Comparison of ENCODE assay signal across 30 cellular contexts in the genomic region with DNA sequence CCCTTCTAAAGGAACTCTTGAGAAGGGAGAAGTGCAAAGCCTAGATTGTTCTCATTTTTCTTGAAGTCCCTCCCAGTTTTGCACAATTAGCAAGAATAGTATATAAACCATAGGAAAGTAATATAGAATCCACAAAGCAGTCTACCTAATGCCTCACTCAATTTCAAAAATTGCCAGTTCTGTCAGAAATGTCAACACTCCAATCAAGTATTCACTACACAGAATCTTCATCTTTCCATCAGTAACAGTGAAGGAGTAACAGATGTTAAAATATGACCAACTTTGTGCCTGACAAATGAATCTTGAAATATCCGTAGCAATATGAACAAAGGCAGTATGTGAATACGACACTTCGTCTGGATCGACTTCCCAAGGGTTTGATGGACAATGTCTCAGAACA.
"Had no signal": no experiment of that assay in that cellular context is flagged by ENCODE, and none has a peak within 500 bp of the region (broad histone marks: within the 10 kb centered on the region; RNA-seq: fewer than 3 reads in every experiment).

No MANE protein-coding gene starts in this region.

- H3K27ac Mint-ChIP-seq: naive B cell; natural killer cell treated with Interleukin-12 subunit alpha and Interleukin-12 subunit beta and Interleukin-15 and Interleukin-18, amount 100 ng/mL, for 72 hours; stimulated activated effector memory CD8-positive, alpha-beta T cell treated with anti-CD3 and anti-CD28 coated beads, Interleukin-12 subunit alpha, Interleukin-12 subunit beta, amount 100 ng/mL, for 72 hours; stimulated activated naive CD8-positive, alpha-beta T cell treated with anti-CD3 and anti-CD28 coated beads, Interleukin-15, Interleukin-2, amounts not matched to agents 100 ng/mL and 50 ng/mL, for 24 hours had no signal

- H3K9me3 Mint-ChIP-seq: immature natural killer cell; natural killer cell treated with Interleukin-12 subunit alpha and Interleukin-12 subunit beta and Interleukin-15 and Interleukin-18, amount 100 ng/mL, for 72 hours had no signal

- H2AFZ ChIP-seq: hepatocyte had no signal

- H3K27ac ChIP-seq: heart right ventricle, hepatocyte, left lung, lower lobe of right lung, pancreas, prostate gland, skin epidermis, suprapubic skin, thoracic aorta, tibial artery, upper lobe of right lung had no signal

- H3K4me2 ChIP-seq: hepatocyte had no signal

- H3K4me3 Mint-ChIP-seq: immature natural killer cell; naive B cell; natural killer cell treated with Interleukin-12 subunit alpha and Interleukin-12 subunit beta and Interleukin-15 and Interleukin-18, amount 100 ng/mL, for 72 hours; neural crest cell; stimulated activated effector memory CD8-positive, alpha-beta T cell treated with anti-CD3 and anti-CD28 coated beads, Interleukin-12 subunit alpha, Interleukin-12 subunit beta, amount 100 ng/mL, for 72 hours; stimulated activated naive CD8-positive, alpha-beta T cell treated with anti-CD3 and anti-CD28 coated beads, Interleukin-15, Interleukin-2, amounts not matched to agents 100 ng/mL and 50 ng/mL, for 24 hours had no signal

- DNase-seq: heart right ventricle; immature natural killer cell; kidney; left colon; left lung; lower lobe of right lung; mammary epithelial cell; mesenchymal stem cell; naive B cell; nucleus accumbens; pancreas; posterior cingulate gyrus; retina; right cardiac atrium; stimulated activated CD4-positive, alpha-beta T cell treated with anti-CD3 and anti-CD28 coated beads, Interleukin-12 subunit alpha, Interleukin-12 subunit beta, amount 100 ng/mL, for 4 hours; stimulated activated CD4-positive, alpha-beta T cell treated with anti-CD3 and anti-CD28 coated beads, Interleukin-4, amount 100 ng/mL, for 24 hours; stimulated activated naive CD4-positive, alpha-beta T cell; tibial artery; trophoblast cell; upper lobe of right lung had no signal

- H3K4me3 ChIP-seq: heart right ventricle, hepatocyte, left lung, lower lobe of right lung, pancreas, prostate gland, skin epidermis, suprapubic skin, thoracic aorta, tibial artery, upper lobe of right lung had no signal

- H3K27me3 Mint-ChIP-seq: natural killer cell treated with Interleukin-12 subunit alpha and Interleukin-12 subunit beta and Interleukin-15 and Interleukin-18, amount 100 ng/mL, for 72 hours; stimulated activated naive CD8-positive, alpha-beta T cell treated with anti-CD3 and anti-CD28 coated beads, Interleukin-15, Interleukin-2, amounts not matched to agents 100 ng/mL and 50 ng/mL, for 24 hours had no signal

- H3K36me3 Mint-ChIP-seq: immature natural killer cell; naive B cell; natural killer cell treated with Interleukin-12 subunit alpha and Interleukin-12 subunit beta and Interleukin-15 and Interleukin-18, amount 100 ng/mL, for 72 hours; stimulated activated effector memory CD8-positive, alpha-beta T cell treated with anti-CD3 and anti-CD28 coated beads, Interleukin-12 subunit alpha, Interleukin-12 subunit beta, amount 100 ng/mL, for 72 hours had no signal

- H3K4me1 Mint-ChIP-seq: immature natural killer cell, naive B cell had no signal

- H3K9me3 ChIP-seq: heart right ventricle, left lung, lower lobe of right lung, pancreas, prostate gland, suprapubic skin, thoracic aorta, tibial artery, upper lobe of right lung had no signal

- H3K27me3 ChIP-seq: heart right ventricle, hepatocyte, left lung, pancreas, suprapubic skin, tibial artery, upper lobe of right lung had no signal

- H3K36me3 ChIP-seq: left lung, lower lobe of right lung, pancreas, prostate gland, suprapubic skin, thoracic aorta, tibial artery, upper lobe of right lung had no signal

- ATAC-seq: heart right ventricle; left colon; left lung; lower lobe of right lung; natural killer cell treated with Interleukin-12 subunit alpha and Interleukin-12 subunit beta and Interleukin-15 and Interleukin-18, amount 100 ng/mL, for 72 hours; pancreas; right cardiac atrium; sciatic nerve; stimulated activated effector memory CD8-positive, alpha-beta T cell treated with anti-CD3 and anti-CD28 coated beads, Interleukin-12 subunit alpha, Interleukin-12 subunit beta, amount 100 ng/mL, for 72 hours; upper lobe of right lung had no signal
